Comparison of ENCODE assay signal across 11 cellular contexts in the genomic region with DNA sequence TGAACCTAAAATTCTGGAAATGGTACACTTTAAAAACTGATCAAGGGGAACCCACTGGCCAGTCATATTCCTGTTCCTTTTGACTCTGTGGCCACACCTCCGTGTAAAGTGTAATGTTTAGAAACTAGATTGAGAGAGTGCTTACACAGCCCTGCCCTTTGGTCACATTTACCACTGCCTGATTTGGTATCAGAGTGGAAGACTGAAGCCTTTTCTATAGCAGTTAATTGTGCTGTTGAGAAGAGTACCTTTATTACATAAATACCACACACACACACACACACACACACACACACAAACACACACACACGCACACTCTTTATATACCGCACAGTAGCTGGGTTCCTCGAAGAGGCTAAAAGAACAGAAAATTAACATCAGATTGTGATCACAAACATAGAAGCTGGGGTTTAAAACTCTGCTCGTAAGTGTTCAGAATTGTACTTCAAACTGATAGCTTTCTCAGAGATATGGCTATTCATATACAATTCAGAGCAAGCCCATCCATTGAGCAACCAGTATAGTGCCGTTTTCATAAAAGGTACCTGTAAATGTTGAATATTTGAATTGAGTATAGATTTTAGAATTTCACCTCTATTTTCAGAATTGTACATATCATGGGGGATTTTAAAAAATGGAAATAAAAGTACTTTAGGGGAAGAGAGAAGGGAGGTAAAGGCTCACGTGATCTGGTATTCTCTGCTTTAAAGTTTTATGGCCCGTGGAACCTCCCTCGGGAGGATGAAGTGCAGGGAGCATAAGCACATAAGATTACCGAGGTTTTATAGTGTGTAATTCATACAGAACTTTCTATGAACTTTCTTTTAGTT. TPM values are rescaled to one million over a fixed set of nuclear protein-coding genes. Genes with fewer than 3 reads are reported as not detected.
DNase-seq lines count a peak whose midpoint lies in the region; ATAC-seq and TF ChIP-seq lines count a peak whose summit lies in the region.
"Had no signal": no experiment of that assay in that cellular context is flagged by ENCODE, and none has a peak within 500 bp of the region (broad histone marks: within the 10 kb centered on the region; RNA-seq: fewer than 3 reads in every experiment).

No MANE protein-coding gene starts in this region.

- H3K27ac ChIP-seq in cardiac muscle cell (peak overlapping the region; percentile 81), left ventricle myocardium inferior (replicated peaks) (no peak overlapping the region), right cardiac atrium (ENCODE audit: low read length) (no peak overlapping the region), aorta (ENCODE audit: low read depth in 1 of 2, low read length in 2 of 2) (peak overlapping the region; percentile 43 to 51)

- 78% methylated on average over 10 of the region's 10 CpGs for WGBS in right cardiac atrium
- WGBS in aorta, 2 donors: 61% methylated on average over 10 of the region's 10 CpGs

- H3K4me1 ChIP-seq in cardiac muscle cell (ENCODE audit: low read depth): peaks cover 32% of the 10 kb centered on the region
- peaks cover 71% of the 10 kb centered on the region for H3K4me1 ChIP-seq in left ventricle myocardium inferior
- peaks cover 4% of the 10 kb centered on the region for H3K4me1 ChIP-seq in right cardiac atrium (ENCODE audit: control insufficient read depth, insufficient read depth, low read length)
- H3K4me1 ChIP-seq in aorta (ENCODE audit: control insufficient read depth in 1 of 2, insufficient read depth in 2 of 2, low read length in 2 of 2): peaks cover 7 to 25% of the 10 kb centered on the region in 2 donors

- H3K9me3 ChIP-seq in cardiac muscle cell (ENCODE audit: low read depth): no peaks in the 10 kb centered on the region
- H3K9me3 ChIP-seq in left ventricle myocardium inferior (replicated peaks): no peaks in the 10 kb centered on the region
- H3K9me3 ChIP-seq in right cardiac atrium (ENCODE audit: control insufficient read depth, low read length): no peaks in the 10 kb centered on the region
- H3K9me3 ChIP-seq in aorta (ENCODE audit: control insufficient read depth, low read length): no peaks in the 10 kb centered on the region

- no peaks in the 10 kb centered on the region for H3K36me3 ChIP-seq in cardiac muscle cell
- H3K36me3 ChIP-seq in left ventricle myocardium inferior: no peaks in the 10 kb centered on the region
- no peaks in the 10 kb centered on the region for H3K36me3 ChIP-seq in aorta (ENCODE audit: control insufficient read depth in 1 of 2, insufficient read depth in 2 of 2, low read length in 1 of 2)

- H3K27me3 ChIP-seq in cardiac muscle cell (no peaks in the 10 kb centered on the region), left ventricle myocardium inferior (ENCODE audit: low read depth) (no peaks in the 10 kb centered on the region), right cardiac atrium (ENCODE audit: control insufficient read depth, insufficient read depth) (no peaks in the 10 kb centered on the region), aorta (ENCODE audit: control insufficient read depth in 1 of 2, insufficient read depth in 2 of 2, low read length in 1 of 2) (no peaks in the 10 kb centered on the region)

- TF ChIP-seq CTCF in cardiac muscle cell (IDR thresholded peaks at IDR 0.05; ENCODE audit: low read depth, low read length) (no peak), left ventricle myocardium inferior (IDR thresholded peaks at IDR 0.05; ENCODE audit: borderline replicate concordance) (no peak)

- H3K4me3 ChIP-seq in cardiac muscle cell (no peak overlapping the region), left ventricle myocardium inferior (no peak overlapping the region), right cardiac atrium (ENCODE audit: low read length) (no peak overlapping the region), aorta (ENCODE audit: low read length in 2 of 2) (no peak overlapping the region)
- H3K4me3 ChIP-seq: lung had no signal

- ATAC-seq in HG03460 (IDR thresholded peaks at IDR 0.05; ENCODE audit: unreplicated experiment) (peak; percentile 76), right cardiac atrium (peak; percentile 62 to 79), aorta (ENCODE audit: low FRiP score) (no peak)
- ATAC-seq: T-helper 17 cell had no signal

- intact Hi-C loops in left ventricle myocardium inferior (cut with micrococcal nuclease): no loop called here
- intact Hi-C loops in right cardiac atrium (cut with DNase I): no loop called here
- intact Hi-C loops in aorta (cut with DNase I): no loop called here

- DNase-seq in cardiac muscle cell (ENCODE audit: low read depth in 1 of 2, low spot score in 1 of 2) (peak in 1 of 2 donors; percentile 33), left ventricle myocardium inferior (no peak), right cardiac atrium (no peak), aorta (no peak), COLO668 (lab: John Stamatoyannopoulos, UW; ENCODE audit: unreplicated experiment) (no peak), SK-N-DZ (ENCODE audit: low spot score) (no peak), anterior cingulate cortex (lab: John Stamatoyannopoulos, UW) (no peak)
- DNase-seq: CD4-positive, alpha-beta memory T cell; T-helper 17 cell had no signal

RNA-seq across cellular contexts. Expression of a gene that starts 37.5 kb away (rescaled TPM):
- 209 and 213 TPM in 2 replicates for total RNA-seq in cardiac muscle cell
- 336 and 341 TPM in 2 replicates for polyA plus RNA-seq in cardiac muscle cell
- 160 TPM for total RNA-seq in left ventricle myocardium inferior
- total RNA-seq in right cardiac atrium: 100 to 1,000 TPM; 155 to 179 (median 160) TPM
- 334 TPM for polyA plus RNA-seq in right cardiac atrium
- 100 to 1,000 TPM in 1 of 2 donors, 10 to 100 TPM in 1; 78.7 to 105 TPM for total RNA-seq in aorta
- polyA plus RNA-seq in aorta: 100 to 1,000 TPM; 241 to 438 TPM
- polyA plus RNA-seq in SK-N-DZ (2014; cell fraction: cytosol; rRNA removed): 142 and 188 TPM in 2 replicates
- 90.4 and 103 TPM in 2 replicates for polyA plus RNA-seq in SK-N-DZ (2014; cell fraction: nucleus; rRNA removed)

Comparison
In these comparisons a context has a peak if more than half of its experiments do, and no peak if none do; other contexts are left out.
1. H3K27ac ChIP-seq: peak in cardiac muscle cell (single experiment) and aorta (2 of 2); none in left ventricle myocardium inferior (single experiment) and right cardiac atrium (single experiment).